ENCODE assay signal across 8 cellular contexts in the genomic region with DNA sequence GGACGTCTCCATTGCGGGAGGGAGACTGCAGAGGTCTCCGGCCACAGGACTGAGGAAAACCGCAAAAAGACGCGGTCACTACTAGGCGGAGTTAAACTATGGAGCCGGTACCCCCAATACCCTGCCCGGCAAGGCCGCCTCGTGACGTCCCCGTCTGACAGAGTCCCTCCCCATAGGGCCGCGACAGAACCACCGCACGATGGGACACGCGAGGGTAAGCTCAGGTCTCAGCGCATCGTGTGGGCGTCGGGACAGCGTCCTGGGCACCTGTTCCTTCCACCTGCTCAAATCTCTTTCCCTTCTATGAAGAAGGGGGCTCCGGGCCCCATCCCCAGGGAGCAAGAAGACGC. TPM values are rescaled to one million over a fixed set of nuclear protein-coding genes. Genes with fewer than 3 reads are reported as not detected.
A peak's percentile ranks its signal among the peaks of the same experiment; 100 is the strongest.
DNase-seq lines count a peak whose midpoint lies in the region; ATAC-seq and TF ChIP-seq lines count a peak whose summit lies in the region.

No MANE protein-coding gene starts in this region.

- ATAC-seq in GM18519 (IDR thresholded peaks at IDR 0.05; ENCODE audit: low FRiP score, unreplicated experiment) (peak; percentile 12), HG03097 (IDR thresholded peaks at IDR 0.05; ENCODE audit: low FRiP score, unreplicated experiment) (peak; percentile 20)

- TF ChIP-seq POLR2A in adrenal gland (IDR thresholded peaks at IDR 0.05) (no peak), sigmoid colon (IDR thresholded peaks at IDR 0.05) (no peak)

- no peak for TF ChIP-seq CTCF in AG04450 (IDR thresholded peaks at IDR 0.05; ENCODE audit: low read depth, low read length)
- no peak for TF ChIP-seq CTCF in adrenal gland (IDR thresholded peaks at IDR 0.05)
- no peak for TF ChIP-seq CTCF in sigmoid colon (IDR thresholded peaks at IDR 0.05)

- no peaks in the 10 kb centered on the region for H3K9me3 ChIP-seq in AG04450 (ENCODE audit: control insufficient read depth, insufficient read depth, low read length)
- H3K9me3 ChIP-seq in adrenal gland (replicated peaks in 1 of 3), result no peaks in the 10 kb centered on the region
- no peaks in the 10 kb centered on the region for H3K9me3 ChIP-seq in sigmoid colon

- H3K27ac ChIP-seq in AG04450 (ENCODE audit: low read depth, low read length), result peak overlapping the region; percentile 96
- H3K27ac ChIP-seq in adrenal gland, result peak overlapping the region; percentile 96 to 99 (median 99)
- peak overlapping the region; percentile 95 to 98 (median 96) for H3K27ac ChIP-seq in sigmoid colon

- peak overlapping the region; percentile 83 for H3K4me3 ChIP-seq in AG04450 (ENCODE audit: low read depth, low read length)
- peak overlapping the region in 3 of 4 donors; percentile 50 to 83 (median 72) for H3K4me3 ChIP-seq in adrenal gland
- peak overlapping the region; percentile 54 to 73 (median 68) for H3K4me3 ChIP-seq in sigmoid colon

- H3K36me3 ChIP-seq in adrenal gland (replicated peaks in 1 of 2), result no peaks in the 10 kb centered on the region
- H3K36me3 ChIP-seq in sigmoid colon, result no peaks in the 10 kb centered on the region

- peaks cover 9 to 12% of the 10 kb centered on the region in 2 donors for H3K4me1 ChIP-seq in adrenal gland (replicated peaks in 1 of 2)
- H3K4me1 ChIP-seq in sigmoid colon, result peaks cover 0 to 7% (median 7%) of the 10 kb centered on the region in 4 donors

- no peak for TF ChIP-seq EP300 in sigmoid colon (IDR thresholded peaks at IDR 0.05)

- CTCF ChIA-PET in AG04450 (lab: Charles Lee), result no interaction called here

- POLR2A ChIA-PET in AG04450 (lab: Yijun Ruan, JAX), result no interaction called here

- DNase-seq in AG04450 (ENCODE audit: low read depth, low spot score) (no peak), RPMI8226 (peak; percentile 59), adrenal gland (peak; percentile 68 to 86 (median 82)), hepatic stellate cell (ENCODE audit: low spot score) (peak; percentile 29), sigmoid colon (no peak), NCI-H510A (lab: John Stamatoyannopoulos, UW) (no peak)

- intact Hi-C loops in adrenal gland (cut with DNase I) (no loop called here), sigmoid colon (cut with DNase I) (loop anchor here (1.0 to 10.0 kb wide), 6 partner anchors 24 to 1936 kb away; partner anchors contain the start of genes AK3, KDM4C and UHRF2)

- H3K27me3 ChIP-seq in AG04450 (ENCODE audit: control insufficient read depth, insufficient read depth, low read length) (no peaks in the 10 kb centered on the region), adrenal gland (no peaks in the 10 kb centered on the region), sigmoid colon (no peaks in the 10 kb centered on the region)

- 0 to 1% (median 0%) methylated on average over 9 to 26 of the region's 26 CpGs for WGBS in adrenal gland, 4 donors
- WGBS in sigmoid colon, 2 donors, result 0 to 1% methylated on average over 26 of the region's 26 CpGs

RNA-seq across cellular contexts. Expression of gene GLDC, which starts 35.2 kb away (rescaled TPM):
- polyA plus RNA-seq in AG04450 (2011; rRNA removed) (0.17 and 0.20 TPM in 2 replicates), adrenal gland (under 1 TPM; 0.16 to 0.27 (median 0.16) TPM), sigmoid colon (1 to 10 TPM in 1 of 3 donors, under 1 TPM in 1, not detected in 1; 0.51 to 1.8 TPM)
- not detected in 2 replicates for polyA minus RNA-seq in AG04450 (2011; rRNA and poly(A)+ RNA removed)
- total RNA-seq in adrenal gland (1 to 10 TPM in 1 of 8 donors, under 1 TPM in 5, not detected in 2; 0.14 to 1.3 (median 0.68) TPM), sigmoid colon (1 to 10 TPM in 1 of 4 donors, not detected in 3; 1.2 TPM)

Comparison
In these comparisons a context has a peak if more than half of its experiments do, and no peak if none do; other contexts are left out.
1. DNase-seq: peak in RPMI8226 (single experiment), adrenal gland (7 of 7) and hepatic stellate cell (single experiment); none in AG04450 (single experiment), sigmoid colon (single experiment) and NCI-H510A (single experiment).
2. Peak in every context shown above with its lines, with median percentiles within 50 percentile points of each other: H3K27ac ChIP-seq and H3K4me3 ChIP-seq.